In genomic region chr22:46149998-46150549, GRCh38 we compare ENCODE assay signal across 8 cellular contexts. TPM values are rescaled to one million over a fixed set of nuclear protein-coding genes. Genes with fewer than 3 reads are reported as not detected.
DNase-seq lines count a peak whose midpoint lies in the region; ATAC-seq and TF ChIP-seq lines count a peak whose summit lies in the region.

PPARA (plus strand) TSS chr22:46150526; CDS start chr22:46198384, 47,858 bp downstream.

- CTCF ChIA-PET in Calu3 (lab: Charles Lee): interaction anchor here (0.6 to 1.0 kb wide), 3 partner anchors 12 to 146 kb away, joined by 3 to 5 read pairs (median 4); partner anchors contain the start of genes GTSE1 and TTC38

- H3K9me3 Mint-ChIP-seq in Calu3 (ENCODE audit: low read depth, unreplicated experiment): no peaks in the 10 kb centered on the region
- no peaks in the 10 kb centered on the region for H3K9me3 Mint-ChIP-seq in activated naive CD4-positive, alpha-beta T cell treated with anti-CD3 and anti-CD28 coated beads, Interleukin-2, amount 50 U/mL, for 72 hours
- H3K9me3 Mint-ChIP-seq in glutamatergic neuron (ENCODE audit: unreplicated experiment): peaks cover 2% of the 10 kb centered on the region

- no peak for TF ChIP-seq CTCF in Calu3 (IDR thresholded peaks at IDR 0.05; ENCODE audit: unreplicated experiment)
- no peak for TF ChIP-seq CTCF in glutamatergic neuron (IDR thresholded peaks at IDR 0.05; ENCODE audit: partially characterized antibody, unreplicated experiment)
- no peak for TF ChIP-seq CTCF in omental fat pad (IDR thresholded peaks at IDR 0.05)
- no peak for TF ChIP-seq CTCF in suprapubic skin (IDR thresholded peaks at IDR 0.05)

- H3K36me3 Mint-ChIP-seq in Calu3 (ENCODE audit: insufficient read depth, unreplicated experiment): peaks cover 31% of the 10 kb centered on the region
- no peaks in the 10 kb centered on the region for H3K36me3 Mint-ChIP-seq in activated naive CD4-positive, alpha-beta T cell treated with anti-CD3 and anti-CD28 coated beads, Interleukin-2, amount 50 U/mL, for 72 hours
- H3K36me3 Mint-ChIP-seq in glutamatergic neuron (ENCODE audit: unreplicated experiment): no peaks in the 10 kb centered on the region

- peaks cover 48% of the 10 kb centered on the region for H3K4me1 ChIP-seq in suprapubic skin

- H3K4me3 Mint-ChIP-seq in Calu3 (ENCODE audit: low read depth, unreplicated experiment): peak within 1 kb of the TSS; percentile 81
- peak within 1 kb of the TSS; percentile 77 for H3K4me3 Mint-ChIP-seq in glutamatergic neuron (ENCODE audit: unreplicated experiment)

- 0% methylated on average over 4 of the region's 83 CpGs for WGBS in suprapubic skin

- peak in 1 of 2 donors; percentile 20 for TF ChIP-seq POLR2A in suprapubic skin (IDR thresholded peaks at IDR 0.05)

- no peaks in the 10 kb centered on the region for H3K4me1 Mint-ChIP-seq in Calu3 (ENCODE audit: low read depth, unreplicated experiment)
- no peaks in the 10 kb centered on the region for H3K4me1 Mint-ChIP-seq in glutamatergic neuron (ENCODE audit: low read depth, unreplicated experiment)

- H3K27ac Mint-ChIP-seq in Calu3 (ENCODE audit: unreplicated experiment) (peak within 1 kb of the TSS; percentile 43), glutamatergic neuron (ENCODE audit: unreplicated experiment) (no peak within 1 kb of the TSS)
- no peak within 1 kb of the TSS for H3K27ac Mint-ChIP-seq in activated naive CD4-positive, alpha-beta T cell treated with anti-CD3 and anti-CD28 coated beads, Interleukin-2, amount 50 U/mL, for 72 hours

- H3K27me3 ChIP-seq in suprapubic skin: no peaks in the 10 kb centered on the region

- peak within 1 kb of the TSS; percentile 78 for H3K4me3 ChIP-seq in suprapubic skin

- H3K9me3 ChIP-seq in suprapubic skin: no peaks in the 10 kb centered on the region

- H3K27ac ChIP-seq in suprapubic skin: peak within 1 kb of the TSS; percentile 89

- TF ChIP-seq EP300 in suprapubic skin (IDR thresholded peaks at IDR 0.05): no peak

- peaks cover 6% of the 10 kb centered on the region for H3K36me3 ChIP-seq in suprapubic skin

- intact Hi-C loops in Calu3 (cut with micrococcal nuclease; ENCODE audit: unreplicated experiment): loop anchor here (10.0 kb wide), 1 partner anchor 115 kb away; the partner anchor contains the start of genes PKDREJ and TTC38

- no TSS peak for BruUV-seq in Calu3 (replicated peaks; lab: Mats Ljungman, UMichigan)

- DNase-seq in Calu3 (peak; percentile 93), HuH-7 (ENCODE audit: low spot score) (peak; percentile 94), glutamatergic neuron (peak; percentile 74), omental fat pad (ENCODE audit: low spot score) (peak; percentile 65), suprapubic skin (ENCODE audit: low spot score in 2 of 2) (peak; percentile 91 to 93)
- DNase-seq in activated naive CD4-positive, alpha-beta T cell treated with anti-CD3 and anti-CD28 coated beads, Interleukin-2, amount 50 U/mL, for 72 hours (ENCODE audit: low spot score in 2 of 2): peak; percentile 84 to 93

- ATAC-seq in GM21390 (IDR thresholded peaks at IDR 0.05; ENCODE audit: unreplicated experiment): peak; percentile 72
- peak; percentile 83 for ATAC-seq in SK-N-SH treated with all-trans-retinoic acid at 6 μM for 48 hours
- peak; percentile 84 to 92 for ATAC-seq in activated naive CD4-positive, alpha-beta T cell treated with anti-CD3 and anti-CD28 coated beads, Interleukin-2, amount 50 U/mL, for 72 hours
- peak; percentile 91 for ATAC-seq in omental fat pad (ENCODE audit: low FRiP score)

- H3K27me3 Mint-ChIP-seq in Calu3 (ENCODE audit: unreplicated experiment) (peaks cover 43% of the 10 kb centered on the region), glutamatergic neuron (ENCODE audit: unreplicated experiment) (peaks cover 12% of the 10 kb centered on the region)

TF ChIP-seq in SK-N-SH treated with all-trans-retinoic acid at 6 μM for 48 hours, 23 proteins besides CTCF, POLR2A, EP300 and RAD21:
- TF ChIP-seq CSRNP3 (CRISPR knock-in tag; IDR thresholded peaks at IDR 0.05): no peak
- TF ChIP-seq ZNF70 (CRISPR knock-in tag; IDR thresholded peaks at IDR 0.05): no peak
- no peak for TF ChIP-seq ZC3H10 (CRISPR knock-in tag; IDR thresholded peaks at IDR 0.05)
- TF ChIP-seq ISL1 (CRISPR knock-in tag; IDR thresholded peaks at IDR 0.05): no peak
- no peak for TF ChIP-seq ZNF8 (CRISPR knock-in tag; IDR thresholded peaks at IDR 0.05)

RNA-seq across cellular contexts. Expression of gene PPARA, which starts in this region (rescaled TPM):
- total RNA-seq in Calu3 (2022) (22.7 and 31.5 TPM in 2 replicates), glutamatergic neuron (ENCODE audit: unreplicated experiment) (1.8 TPM), omental fat pad (10 to 100 TPM; 20.7 to 35.5 (median 30.4) TPM), suprapubic skin (10 to 100 TPM; 18.7 to 53.8 (median 32.0) TPM)
- total RNA-seq in activated naive CD4-positive, alpha-beta T cell treated with anti-CD3 and anti-CD28 coated beads, Interleukin-2, amount 50 U/mL, for 72 hours: 10 to 100 TPM; 10.8 to 13.1 TPM

Comparison
In these comparisons a context has a peak if more than half of its experiments do, and no peak if none do; other contexts are left out.
1. Peak in every context shown above with its lines: DNase-seq, ATAC-seq, H3K4me3 ChIP-seq and H3K27ac ChIP-seq.